Comparison of ENCODE assay signal across 2 cellular contexts in the genomic region with DNA sequence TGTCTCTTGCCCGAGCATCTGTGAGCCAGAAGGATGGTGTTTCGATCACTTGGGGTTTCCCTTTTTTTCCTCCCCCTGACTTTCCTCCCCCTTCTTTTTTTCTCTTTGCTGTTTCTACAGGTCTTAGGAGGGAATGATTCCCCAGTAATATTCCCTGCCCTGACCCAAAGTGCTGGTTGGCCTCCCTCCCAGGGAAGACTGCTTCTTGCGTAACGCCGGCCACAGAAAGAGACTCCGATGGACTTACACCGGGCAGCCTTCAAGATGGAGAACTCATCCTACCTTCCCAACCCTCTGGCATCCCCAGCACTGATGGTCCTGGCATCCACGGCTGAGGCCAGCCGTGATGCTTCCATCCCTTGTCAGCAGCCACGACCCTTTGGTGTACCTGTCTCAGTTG.
A peak's percentile ranks its signal among the peaks of the same experiment; 100 is the strongest.
TF ChIP-seq lines count a peak whose summit lies in the region.

No MANE protein-coding gene starts in this region.

TF ChIP-seq in IMR-90, 13 proteins besides CTCF, POLR2A, EP300 and RAD21:
- TF ChIP-seq SMC3 (IDR thresholded peaks at IDR 0.05; ENCODE audit: low read depth, low read length) (no peak), MAZ (IDR thresholded peaks at IDR 0.05; ENCODE audit: borderline replicate concordance, low read depth, low read length) (no peak), BHLHE40 (IDR thresholded peaks at IDR 0.05; ENCODE audit: low read depth, low read length) (no peak), RFX5 (IDR thresholded peaks at IDR 0.05; ENCODE audit: low read depth, low read length) (no peak), USF2 (IDR thresholded peaks at IDR 0.05; ENCODE audit: low read depth, low read length) (no peak), MAFK (IDR thresholded peaks at IDR 0.05; ENCODE audit: low read depth, low read length) (no peak), MXI1 (IDR thresholded peaks at IDR 0.05; ENCODE audit: borderline replicate concordance, low read depth, low read length) (no peak), NFE2L2 (IDR thresholded peaks at IDR 0.05; ENCODE audit: low read depth, low read length) (no peak), ELK1 (IDR thresholded peaks at IDR 0.05; ENCODE audit: borderline replicate concordance, low read depth, low read length) (no peak), FOS (IDR thresholded peaks at IDR 0.05; ENCODE audit: low read depth, low read length) (no peak), CEBPB (IDR thresholded peaks at IDR 0.05; ENCODE audit: low read depth, low read length) (no peak), RCOR1 (IDR thresholded peaks at IDR 0.05; ENCODE audit: insufficient replicate concordance, low read length) (no peak), CHD1 (IDR thresholded peaks at IDR 0.05; ENCODE audit: low read depth, low read length) (no peak)

TF ChIP-seq in K562, 482 proteins besides CTCF, POLR2A, EP300 and RAD21:
- TF ChIP-seq CEBPB (tag; IDR thresholded peaks at IDR 0.05) (peak; percentile 54), ARHGAP35 (IDR thresholded peaks at IDR 0.05; ENCODE audit: partially characterized antibody) (no peak)
